Comparison of ENCODE assay signal across 1 cellular context in the genomic region with DNA sequence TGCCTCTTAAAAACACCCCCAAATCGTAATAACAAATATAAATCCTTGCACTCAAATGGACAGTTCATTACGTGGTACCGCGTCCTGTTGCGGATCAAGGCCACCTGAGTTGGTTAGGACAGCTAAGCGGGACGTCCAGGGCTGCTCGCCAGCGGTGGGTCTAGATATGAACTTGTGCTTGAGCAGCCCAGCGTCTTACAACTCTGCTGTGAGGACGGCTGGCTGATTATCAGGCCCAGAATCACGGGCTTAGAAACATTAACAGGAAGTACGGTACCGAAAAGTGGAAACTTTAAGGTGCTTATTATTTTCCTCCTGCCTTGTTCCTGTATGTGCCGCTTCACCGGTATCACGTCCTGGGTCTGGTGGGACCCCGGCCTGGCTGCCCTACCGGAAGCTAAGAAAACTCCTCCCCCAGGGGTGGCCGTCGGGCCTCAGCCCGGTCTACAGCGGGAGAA.
TF ChIP-seq lines count a peak whose summit lies in the region.

No MANE protein-coding gene starts in this region.

TF ChIP-seq in endothelial cell of umbilical vein, 7 proteins besides CTCF, POLR2A, EP300 and RAD21:
- no peak for TF ChIP-seq MYC (IDR thresholded peaks at IDR 0.05; ENCODE audit: low read depth, low read length)
- TF ChIP-seq POLR2AphosphoS5 (IDR thresholded peaks at IDR 0.05; ENCODE audit: insufficient read depth, low read depth, low read length): no peak
- no peak for TF ChIP-seq GATA2 (IDR thresholded peaks at IDR 0.05; ENCODE audit: insufficient read depth, insufficient read length, low read depth, low read length)
- no peak for TF ChIP-seq MAX (IDR thresholded peaks at IDR 0.05; ENCODE audit: insufficient read depth, insufficient read length)
- TF ChIP-seq JUN (IDR thresholded peaks at IDR 0.05; ENCODE audit: borderline replicate concordance, insufficient read depth, insufficient read length, low read depth): no peak
- TF ChIP-seq FOS (IDR thresholded peaks at IDR 0.05; ENCODE audit: borderline replicate concordance, insufficient read depth, low read length): no peak
- TF ChIP-seq EZH2 (IDR thresholded peaks at IDR 0.05; ENCODE audit: borderline replicate concordance, low read depth, low read length, severe bottlenecking): no peak
